Comparison of ENCODE assay signal across 19 cellular contexts in genomic region chr4:161828061-161828460, GRCh38.
DNase-seq lines count a peak whose midpoint lies in the region; ATAC-seq, FAIRE-seq and TF ChIP-seq lines count a peak whose summit lies in the region.
"Had no signal": no experiment of that assay in that cellular context is flagged by ENCODE, and none has a peak within 500 bp of the region (broad histone marks: within the 10 kb centered on the region; RNA-seq: fewer than 3 reads in every experiment).

No MANE protein-coding gene starts in this region.

- H3K4me1 ChIP-seq in SK-N-SH (ENCODE audit: control insufficient read depth in 1 of 2, insufficient read depth in 2 of 2, low read depth in 1 of 2, low read length in 1 of 2) (no peaks in the 10 kb centered on the region; a peak in 1 of 4 replicates), Loucy (ENCODE audit: insufficient read depth, low read length, poor library complexity, severe bottlenecking) (no peaks in the 10 kb centered on the region), endothelial cell of umbilical vein (ENCODE audit: control insufficient read depth, extremely low read depth, insufficient read depth, low read length) (no peaks in the 10 kb centered on the region)
- H3K4me1 ChIP-seq: body of pancreas, thyroid gland had no signal

- no peaks in the 10 kb centered on the region for H3K9me2 ChIP-seq in SK-N-SH
- no peaks in the 10 kb centered on the region for H3K9me2 ChIP-seq in Loucy (replicated peaks; ENCODE audit: low read depth, low read length)

- WGBS in SK-N-SH (ENCODE audit: low lambda C conversion rate): 78% methylated on average over 1 of the region's 1 CpG

- H3K27ac ChIP-seq in SK-N-SH (ENCODE audit: low read depth in 2 of 2, low read length in 1 of 2) (no peak overlapping the region), endothelial cell of umbilical vein (ENCODE audit: insufficient read depth, low read depth, low read length) (no peak overlapping the region)
- H3K27ac ChIP-seq: body of pancreas, thyroid gland had no signal

- TF ChIP-seq RAD21 in SK-N-SH (IDR thresholded peaks at IDR 0.05; ENCODE audit: low read length): no peak

- H3K9me1 ChIP-seq in endothelial cell of umbilical vein (replicated peaks; ENCODE audit: control insufficient read depth, extremely low read depth, insufficient read depth, low read length): no peaks in the 10 kb centered on the region

- H4K20me1 ChIP-seq in SK-N-SH (ENCODE audit: insufficient read depth) (no peaks in the 10 kb centered on the region), Loucy (ENCODE audit: insufficient read depth, low read length, poor library complexity, severe bottlenecking) (no peaks in the 10 kb centered on the region), endothelial cell of umbilical vein (replicated peaks; ENCODE audit: control insufficient read depth, extremely low read depth, insufficient read depth, low read length) (no peaks in the 10 kb centered on the region)

- H3K9ac ChIP-seq in SK-N-SH (no peak overlapping the region), Loucy (ENCODE audit: low read depth, low read length, poor library complexity, severe bottlenecking) (no peak overlapping the region), endothelial cell of umbilical vein (replicated peaks; ENCODE audit: extremely low read depth, insufficient read depth, low read length) (no peak overlapping the region)

- no peaks in the 10 kb centered on the region for H3F3A ChIP-seq in SK-N-SH (replicated peaks; ENCODE audit: insufficient read depth)
- no peaks in the 10 kb centered on the region for H3F3A ChIP-seq in Loucy (ENCODE audit: low read depth)

- H3K9me3 ChIP-seq in SK-N-SH: no peaks in the 10 kb centered on the region
- no peaks in the 10 kb centered on the region for H3K9me3 ChIP-seq in Loucy (ENCODE audit: insufficient read depth, low read depth, low read length)
- H3K9me3 ChIP-seq in endothelial cell of umbilical vein (replicated peaks; ENCODE audit: control insufficient read depth, insufficient read depth, low read length): no peaks in the 10 kb centered on the region
- H3K9me3 ChIP-seq: body of pancreas, thyroid gland had no signal

- no peak for TF ChIP-seq CTCF in SK-N-SH (IDR thresholded peaks at IDR 0.05)
- no peak for TF ChIP-seq CTCF in Loucy (conservative IDR thresholded peaks at IDR 0.05; ENCODE audit: low read length)
- TF ChIP-seq CTCF in endothelial cell of umbilical vein (IDR thresholded peaks at IDR 0.05; ENCODE audit: extremely low read depth in 1 of 2, insufficient read depth in 1 of 2, low read depth in 1 of 2, low read length in 2 of 2): no peak

- POLR2A ChIA-PET in SK-N-SH (lab: Yijun Ruan, JAX): no interaction called here
- POLR2A ChIA-PET in endothelial cell of umbilical vein (lab: Charles Lee): no interaction called here

- DNase-seq in SK-N-SH: no peak
- DNase-seq in endothelial cell of umbilical vein (ENCODE audit: low read depth, low spot score): no peak
- DNase-seq in stimulated activated CD4-positive, alpha-beta T cell treated with anti-CD3 and anti-CD28 coated beads, Interleukin-4, amount 100 ng/mL, for 1 hour: no peak
- DNase-seq in DMS153 (lab: John Stamatoyannopoulos, UW): no peak
- no peak for DNase-seq in UCSD-AML1 (lab: John Stamatoyannopoulos, UW; ENCODE audit: unreplicated experiment)
- DNase-seq: 8988T; activated CD4-positive, alpha-beta T cell treated with anti-CD3 and anti-CD28 coated beads for 48 hours; activated naive CD4-positive, alpha-beta T cell treated with anti-CD3 and anti-CD28 coated beads for 36 hours; body of pancreas; CD8-positive, alpha-beta T cell; NCI-H1417; NK-92 treated with Interleukin-12 subunit alpha and Interleukin-12 subunit beta, amount 100 ng/mL, for 24 hours; SHP77 treated with DMSO at 0.1 percent for 48 hours; T-helper 9 cell; thyroid gland had no signal

- H2AFZ ChIP-seq in SK-N-SH (ENCODE audit: low read depth) (peak overlapping the region; percentile 46; the same call in 1 of the 2 replicates), Loucy (ENCODE audit: low read length) (peak overlapping the region; percentile 28; the same call in 1 of the 2 replicates), endothelial cell of umbilical vein (ENCODE audit: low read depth, low read length) (peak overlapping the region; percentile 66)

- H3K4me3 ChIP-seq in SK-N-SH (ENCODE audit: low read depth in 2 of 2, low read length in 1 of 2): no peak overlapping the region
- no peak overlapping the region for H3K4me3 ChIP-seq in Loucy (ENCODE audit: low read length, poor library complexity, severe bottlenecking)
- H3K4me3 ChIP-seq in endothelial cell of umbilical vein (replicated peaks in 1 of 3; ENCODE audit: insufficient read depth in 1 of 3, low read depth in 1 of 3, low read length in 3 of 3): no peak overlapping the region
- H3K4me3 ChIP-seq: body of pancreas, thyroid gland had no signal

- CTCF ChIA-PET in SK-N-SH (lab: Yijun Ruan, JAX): interaction anchor here (1.1 kb wide), 1 partner anchor 13 kb away, joined by 5 read pairs; no protein-coding TSS in a partner anchor
- CTCF ChIA-PET in endothelial cell of umbilical vein (lab: Charles Lee): interaction anchor here (1.0 to 1.3 kb wide), 2 partner anchors 148 to 264 kb away, joined by 3 read pairs; no protein-coding TSS in a partner anchor

- no peaks in the 10 kb centered on the region for H3K27me3 ChIP-seq in SK-N-SH (ENCODE audit: insufficient read depth)
- H3K27me3 ChIP-seq in Loucy (ENCODE audit: insufficient read depth, low read length, poor library complexity, severe bottlenecking): no peaks in the 10 kb centered on the region
- H3K27me3 ChIP-seq in endothelial cell of umbilical vein (ENCODE audit: control insufficient read depth in 2 of 2, insufficient read depth in 2 of 2, low read length in 2 of 2): no peaks in the 10 kb centered on the region
- H3K27me3 ChIP-seq: body of pancreas, thyroid gland had no signal

- TF ChIP-seq EP300 in SK-N-SH (IDR thresholded peaks at IDR 0.05; ENCODE audit: borderline replicate concordance in 1 of 2, low read depth in 1 of 2, low read length in 1 of 2): no peak

- dilution Hi-C loops in endothelial cell of umbilical vein (cut with MboI; ENCODE audit: extremely low pct_ligation_motif_present, low sequenced_read_pairs): no loop called here

- ATAC-seq in SK-N-SH treated with all-trans-retinoic acid at 6 μM for 48 hours: no peak
- no peak for ATAC-seq in HG02981 (IDR thresholded peaks at IDR 0.05; ENCODE audit: unreplicated experiment)
- ATAC-seq: body of pancreas; CD8-positive, alpha-beta T cell; sciatic nerve had no signal

- no peak for TF ChIP-seq POLR2A in endothelial cell of umbilical vein (IDR thresholded peaks at IDR 0.05; ENCODE audit: low read depth, low read length)

- BruUV-seq in endothelial cell of umbilical vein (replicated peaks; lab: Mats Ljungman, UMichigan): no TSS peak

- no peaks in the 10 kb centered on the region for H3K79me2 ChIP-seq in SK-N-SH (ENCODE audit: insufficient read depth)
- no peaks in the 10 kb centered on the region for H3K79me2 ChIP-seq in Loucy (ENCODE audit: insufficient read depth, low read length)
- no peaks in the 10 kb centered on the region for H3K79me2 ChIP-seq in endothelial cell of umbilical vein (ENCODE audit: control insufficient read depth, insufficient read depth, low read length)

- intact Hi-C loops in endothelial cell of umbilical vein (cut with micrococcal nuclease): no loop called here

- H3K4me2 ChIP-seq in SK-N-SH (peak overlapping the region; percentile 28; the same call in 1 of the 2 replicates), Loucy (ENCODE audit: low read depth, low read length, poor library complexity, severe bottlenecking) (peak overlapping the region; percentile 34), endothelial cell of umbilical vein (ENCODE audit: insufficient read depth, low read length) (no peak overlapping the region)

- no peak for FAIRE-seq in endothelial cell of umbilical vein (lab: Jason Lieb, UNC)

- H3K36me3 ChIP-seq in SK-N-SH (replicated peaks in 1 of 2; ENCODE audit: control insufficient read depth in 1 of 2, insufficient read depth in 2 of 2, low read length in 1 of 2): no peaks in the 10 kb centered on the region
- H3K36me3 ChIP-seq in Loucy (ENCODE audit: insufficient read depth, low read length): no peaks in the 10 kb centered on the region
- no peaks in the 10 kb centered on the region for H3K36me3 ChIP-seq in endothelial cell of umbilical vein (ENCODE audit: control insufficient read depth in 2 of 2, extremely low read depth in 1 of 2, insufficient read depth in 2 of 2, low read length in 2 of 2)
- H3K36me3 ChIP-seq: thyroid gland had no signal

TF ChIP-seq in SK-N-SH, 30 proteins besides CTCF, POLR2A, EP300 and RAD21 (continues in another document):
- no peak for TF ChIP-seq USF2 (IDR thresholded peaks at IDR 0.05; ENCODE audit: borderline replicate concordance, low read depth, low read length)
- no peak for TF ChIP-seq GATA2 (CRISPR knock-in tag; IDR thresholded peaks at IDR 0.05)

TF ChIP-seq in SK-N-SH treated with all-trans-retinoic acid at 6 μM for 48 hours, 23 proteins besides CTCF, POLR2A, EP300 and RAD21 (continues in another document):
- TF ChIP-seq ZC3H10 (CRISPR knock-in tag; IDR thresholded peaks at IDR 0.05) (no peak), BACH2 (CRISPR knock-in tag; IDR thresholded peaks at IDR 0.05; ENCODE audit: borderline replicate concordance) (no peak)

TF ChIP-seq in endothelial cell of umbilical vein, 7 proteins besides CTCF, POLR2A, EP300 and RAD21:
- no peak for TF ChIP-seq POLR2AphosphoS5 (IDR thresholded peaks at IDR 0.05; ENCODE audit: insufficient read depth, low read depth, low read length)
- no peak for TF ChIP-seq JUN (IDR thresholded peaks at IDR 0.05; ENCODE audit: borderline replicate concordance, insufficient read depth, insufficient read length, low read depth)
- no peak for TF ChIP-seq GATA2 (IDR thresholded peaks at IDR 0.05; ENCODE audit: insufficient read depth, insufficient read length, low read depth, low read length)
- TF ChIP-seq MAX (IDR thresholded peaks at IDR 0.05; ENCODE audit: insufficient read depth, insufficient read length): no peak
- no peak for TF ChIP-seq EZH2 (IDR thresholded peaks at IDR 0.05; ENCODE audit: borderline replicate concordance, low read depth, low read length, severe bottlenecking)
- no peak for TF ChIP-seq FOS (IDR thresholded peaks at IDR 0.05; ENCODE audit: borderline replicate concordance, insufficient read depth, low read length)
